24 cellular contexts compared by ENCODE assay signal in the genomic region with DNA sequence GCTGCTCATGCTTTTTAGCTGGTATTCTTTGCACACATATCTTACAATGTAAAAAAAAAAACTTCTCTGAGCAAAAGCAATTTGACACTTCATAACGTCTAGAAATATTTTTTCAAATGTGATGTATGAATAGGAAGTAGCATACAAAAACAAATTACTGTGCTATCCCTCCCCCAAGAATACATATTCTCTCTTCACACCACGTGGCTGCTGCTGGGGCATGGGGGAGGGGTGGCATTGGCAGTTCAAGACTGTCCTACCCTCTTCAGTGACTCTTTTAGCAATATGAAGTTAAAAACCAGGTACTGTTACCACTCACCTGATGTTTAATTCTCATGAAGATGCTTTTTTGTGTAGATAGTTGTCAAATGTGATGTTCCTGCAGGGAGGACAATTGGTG.
"Had no signal": no experiment of that assay in that cellular context is flagged by ENCODE, and none has a peak within 500 bp of the region (broad histone marks: within the 10 kb centered on the region; RNA-seq: fewer than 3 reads in every experiment).

No MANE protein-coding gene starts in this region.

- H3K4me3 Mint-ChIP-seq: mesothelial cell of epicardium; naive thymus-derived CD4-positive, alpha-beta T cell; natural killer cell treated with Interleukin-12 subunit alpha and Interleukin-12 subunit beta and Interleukin-15 and Interleukin-18, amount 100 ng/mL, for 72 hours; stimulated activated memory B cell treated with anti-CD40 and anti-IgM and Interleukin-4, amounts not matched to agents 10 μg/mL and 1 μg/mL and 100 μg/mL, for 72 hours; stimulated activated naive CD8-positive, alpha-beta T cell treated with anti-CD3 and anti-CD28 coated beads, Interleukin-15, amount 100 ng/mL, for 72 hours; type B pancreatic cell had no signal

- DNase-seq: hypothalamus; islet precursor cell; left ventricle myocardium inferior; mesendoderm; naive thymus-derived CD4-positive, alpha-beta T cell; ovary; right lobe of liver; stimulated activated CD4-positive, alpha-beta T cell treated with anti-CD3 and anti-CD28 coated beads, Interleukin-1b, Interleukin-23, amount 100 ng/mL, for 48 hours; stimulated activated CD4-positive, alpha-beta T cell treated with anti-CD3 and anti-CD28 coated beads, Interleukin-2, amount 100 ng/mL, for 48 hours; stimulated activated CD4-positive, alpha-beta T cell treated with anti-CD3 and anti-CD28 coated beads, Interleukin-4, amount 100 ng/mL, for 4 hours; stimulated activated CD8-positive, alpha-beta memory T cell treated with anti-CD3 and anti-CD28 coated beads, Interleukin-4, amount 100 ng/mL, for 48 hours; stimulated activated naive CD4-positive, alpha-beta T cell treated with Interleukin-2 at 50 U/mL for 16 hours; stimulated activated naive CD8-positive, alpha-beta T cell treated with anti-CD3 and anti-CD28 coated beads, Interleukin-15, amount 100 ng/mL, for 72 hours; substantia nigra; uterus had no signal

- H3K36me3 ChIP-seq: left ventricle myocardium inferior, ovary, right atrium auricular region, right lobe of liver, tibial nerve, uterus had no signal

- ATAC-seq: naive thymus-derived CD4-positive, alpha-beta T cell; natural killer cell treated with Interleukin-12 subunit alpha and Interleukin-12 subunit beta and Interleukin-15 and Interleukin-18, amount 100 ng/mL, for 72 hours; right lobe of liver; stimulated activated memory B cell treated with anti-CD40 and anti-IgM and Interleukin-4, amounts not matched to agents 10 μg/mL and 1 μg/mL and 100 μg/mL, for 72 hours; stimulated activated naive CD8-positive, alpha-beta T cell treated with anti-CD3 and anti-CD28 coated beads, Interleukin-15, amount 100 ng/mL, for 72 hours had no signal

- H3K4me3 ChIP-seq: left ventricle myocardium inferior, lung, ovary, right atrium auricular region, right lobe of liver, smooth muscle cell, tibial nerve, uterus had no signal

- H3K27me3 ChIP-seq: ovary, right atrium auricular region, right lobe of liver, tibial nerve, uterus had no signal

- H3K4me2 ChIP-seq: smooth muscle cell had no signal

- H3K27me3 Mint-ChIP-seq: naive thymus-derived CD4-positive, alpha-beta T cell; progenitor cell of endocrine pancreas; stimulated activated memory B cell treated with anti-CD40 and anti-IgM and Interleukin-4, amounts not matched to agents 10 μg/mL and 1 μg/mL and 100 μg/mL, for 72 hours; stimulated activated naive CD8-positive, alpha-beta T cell treated with anti-CD3 and anti-CD28 coated beads, Interleukin-15, amount 100 ng/mL, for 72 hours; type B pancreatic cell had no signal

- H3K27ac Mint-ChIP-seq: mesothelial cell of epicardium; naive thymus-derived CD4-positive, alpha-beta T cell; natural killer cell treated with Interleukin-12 subunit alpha and Interleukin-12 subunit beta and Interleukin-15 and Interleukin-18, amount 100 ng/mL, for 72 hours; progenitor cell of endocrine pancreas; stimulated activated memory B cell treated with anti-CD40 and anti-IgM and Interleukin-4, amounts not matched to agents 10 μg/mL and 1 μg/mL and 100 μg/mL, for 72 hours; stimulated activated naive CD8-positive, alpha-beta T cell treated with anti-CD3 and anti-CD28 coated beads, Interleukin-15, amount 100 ng/mL, for 72 hours; type B pancreatic cell had no signal

- H3K4me1 Mint-ChIP-seq: mesothelial cell of epicardium; stimulated activated naive CD8-positive, alpha-beta T cell treated with anti-CD3 and anti-CD28 coated beads, Interleukin-15, amount 100 ng/mL, for 72 hours had no signal

- H3K4me1 ChIP-seq: left ventricle myocardium inferior, right atrium auricular region, right lobe of liver, uterus had no signal

- H3K9me3 ChIP-seq: ovary, right lobe of liver, uterus had no signal

- H3K27ac ChIP-seq: left ventricle myocardium inferior, ovary, right atrium auricular region, right lobe of liver, tibial nerve, uterus had no signal
